In the genomic region with DNA sequence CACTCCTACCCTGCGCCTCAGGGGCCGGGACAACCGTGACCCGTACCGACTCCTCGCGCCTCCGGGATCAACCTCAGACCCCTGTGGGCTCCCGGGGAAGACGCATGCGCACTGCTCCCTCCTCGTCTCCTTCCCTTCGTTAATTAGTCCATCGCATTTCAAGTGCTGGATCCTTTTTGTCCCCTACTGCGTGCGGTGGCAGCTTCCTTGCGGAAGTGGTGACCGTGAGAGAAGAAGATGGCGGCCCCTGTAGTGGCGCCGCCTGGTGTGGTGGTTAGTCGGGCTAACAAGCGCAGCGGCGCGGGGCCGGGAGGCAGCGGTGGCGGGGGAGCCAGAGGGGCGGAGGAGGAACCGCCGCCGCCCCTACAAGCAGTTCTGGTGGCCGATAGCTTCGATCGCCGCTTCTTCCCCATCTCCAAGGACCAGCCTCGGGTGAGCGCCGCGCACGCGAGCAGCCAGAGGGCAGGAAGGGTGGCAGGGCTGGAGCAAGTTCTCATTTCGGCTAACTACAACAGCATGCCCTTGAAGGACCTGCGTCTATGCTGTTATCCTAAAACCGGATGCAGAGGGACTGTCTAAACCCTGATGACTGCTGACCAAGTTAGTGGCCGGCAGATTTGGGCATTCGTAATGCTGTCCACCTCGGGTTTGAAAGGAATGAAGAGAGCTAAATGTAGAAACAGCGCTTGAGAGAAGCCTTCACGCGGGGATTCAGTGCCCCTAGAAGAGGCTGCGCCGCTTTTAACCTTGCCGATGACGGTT, we compare ENCODE assay signal across 1 cellular context.
TF ChIP-seq lines count a peak whose summit lies in the region.

A gene (plus strand): TSS at position 210 of the 762 bp plus-strand sequence. CDS start 28 bp downstream, at position 238.

TF ChIP-seq in HepG2, 621 proteins besides CTCF, POLR2A, EP300 and RAD21 (continued from another document and continues in another):
- TF ChIP-seq ZNF546 (CRISPR knock-in tag; conservative IDR thresholded peaks at IDR 0.05) (0 out of 2 replicates have a peak, but pooled peaks have one; percentile 56), ZNF703 (CRISPR knock-in tag; IDR thresholded peaks at IDR 0.05; ENCODE audit: borderline replicate concordance) (no peak), ZBTB7B (CRISPR knock-in tag; IDR thresholded peaks at IDR 0.05) (peak; percentile 40), ZNF224 (CRISPR knock-in tag; IDR thresholded peaks at IDR 0.05) (0 out of 2 replicates have a peak, but pooled peaks have one; percentile 42), BCL6 (CRISPR knock-in tag; IDR thresholded peaks at IDR 0.05) (peak; percentile 36; the same call in 1 of the 2 replicates), NAIF1 (CRISPR knock-in tag; IDR thresholded peaks at IDR 0.05; ENCODE audit: borderline replicate concordance) (no peak), PTBP1 (IDR thresholded peaks at IDR 0.05; ENCODE audit: low read depth, low read length, poor library complexity, severe bottlenecking) (no peak), XBP1 (CRISPR knock-in tag; IDR thresholded peaks at IDR 0.05) (no peak), AHR (CRISPR knock-in tag; IDR thresholded peaks at IDR 0.05) (peak; percentile 72; the same call in 1 of the 2 replicates), SMAD9 (CRISPR knock-in tag; IDR thresholded peaks at IDR 0.05) (0 out of 2 replicates have a peak, but pooled peaks have one; percentile 31), SRSF1 (optimal IDR thresholded peaks at IDR 0.05; ENCODE audit: low read depth, low read length) (peak; percentile 96), KAT2B (IDR thresholded peaks at IDR 0.05; ENCODE audit: borderline replicate concordance, low read depth, low read length) (no peak), GATA4 (IDR thresholded peaks at IDR 0.05; ENCODE audit: borderline replicate concordance, low read depth) (peak; percentile 58; the same call in 1 of the 2 replicates), ZNF558 (CRISPR knock-in tag; IDR thresholded peaks at IDR 0.05; ENCODE audit: borderline replicate concordance) (peak; percentile 84; the same call in 1 of the 2 replicates), FIP1L1 (IDR thresholded peaks at IDR 0.05; ENCODE audit: borderline replicate concordance, insufficient read depth, low read depth, low read length) (no peak), ZNF143 (CRISPR knock-in tag; IDR thresholded peaks at IDR 0.05) (peak; percentile 84), ZC3H13 (CRISPR knock-in tag; IDR thresholded peaks at IDR 0.05) (no peak; the same call in 1 of the 2 replicates), ZNF724P (CRISPR knock-in tag; IDR thresholded peaks at IDR 0.05; ENCODE audit: borderline replicate concordance) (0 out of 2 replicates have a peak, but pooled peaks have one; percentile 57), GATAD1 (CRISPR knock-in tag; IDR thresholded peaks at IDR 0.05) (peak; percentile 97), MTF1 (CRISPR knock-in tag; IDR thresholded peaks at IDR 0.05) (no peak; the same call in 1 of the 2 replicates), ETV5 (CRISPR knock-in tag; IDR thresholded peaks at IDR 0.05; ENCODE audit: borderline replicate concordance) (peak; percentile 83), MEIS1 (CRISPR knock-in tag; IDR thresholded peaks at IDR 0.05; ENCODE audit: borderline replicate concordance) (0 out of 2 replicates have a peak, but pooled peaks have one; percentile 64), ZNF709 (CRISPR knock-in tag; IDR thresholded peaks at IDR 0.05) (peak; percentile 79), MAFF (IDR thresholded peaks at IDR 0.05; ENCODE audit: low read depth, low read length) (no peak), ZNF766 (CRISPR knock-in tag; IDR thresholded peaks at IDR 0.05; ENCODE audit: borderline replicate concordance) (no peak), RBM22 (optimal IDR thresholded peaks at IDR 0.05; ENCODE audit: low read length) (no peak), MBNL3 (CRISPR knock-in tag; conservative IDR thresholded peaks at IDR 0.05) (no peak), ZNF572 (CRISPR knock-in tag; IDR thresholded peaks at IDR 0.05) (peak; percentile 94), AKAP8 (CRISPR knock-in tag; IDR thresholded peaks at IDR 0.05) (no peak), SIX1 (CRISPR knock-in tag; IDR thresholded peaks at IDR 0.05; ENCODE audit: borderline replicate concordance) (no peak), ZIK1 (CRISPR knock-in tag; IDR thresholded peaks at IDR 0.05; ENCODE audit: borderline replicate concordance, low read depth) (peak; percentile 75; the same call in 1 of the 2 replicates), ZBTB20 (CRISPR knock-in tag; IDR thresholded peaks at IDR 0.05; ENCODE audit: borderline replicate concordance, low read depth) (peak; percentile 76; the same call in 1 of the 2 replicates), ZKSCAN1 (IDR thresholded peaks at IDR 0.05; ENCODE audit: low read length) (peak; percentile 63; the same call in 1 of the 2 replicates), SMAD3 (CRISPR knock-in tag; IDR thresholded peaks at IDR 0.05) (peak; percentile 64; the same call in 1 of the 2 replicates), ZFP82 (CRISPR knock-in tag; IDR thresholded peaks at IDR 0.05; ENCODE audit: borderline replicate concordance) (no peak; the same call in 1 of the 2 replicates), AGO1 (IDR thresholded peaks at IDR 0.05; ENCODE audit: low read depth, low read length, poor library complexity, severe bottlenecking) (no peak), ZNF577 (CRISPR knock-in tag; IDR thresholded peaks at IDR 0.05; ENCODE audit: borderline replicate concordance, low read depth) (no peak), GLI4 (CRISPR knock-in tag; IDR thresholded peaks at IDR 0.05; ENCODE audit: borderline replicate concordance) (no peak; the same call in 1 of the 2 replicates), CREB1 (IDR thresholded peaks at IDR 0.05) (peak; percentile 34; the same call in 1 of the 2 replicates), CREB1 (CRISPR knock-in tag; IDR thresholded peaks at IDR 0.05) (peak; percentile 79), NFRKB (IDR thresholded peaks at IDR 0.05) (peak; percentile 88)
- TF ChIP-seq, protein P1, sequence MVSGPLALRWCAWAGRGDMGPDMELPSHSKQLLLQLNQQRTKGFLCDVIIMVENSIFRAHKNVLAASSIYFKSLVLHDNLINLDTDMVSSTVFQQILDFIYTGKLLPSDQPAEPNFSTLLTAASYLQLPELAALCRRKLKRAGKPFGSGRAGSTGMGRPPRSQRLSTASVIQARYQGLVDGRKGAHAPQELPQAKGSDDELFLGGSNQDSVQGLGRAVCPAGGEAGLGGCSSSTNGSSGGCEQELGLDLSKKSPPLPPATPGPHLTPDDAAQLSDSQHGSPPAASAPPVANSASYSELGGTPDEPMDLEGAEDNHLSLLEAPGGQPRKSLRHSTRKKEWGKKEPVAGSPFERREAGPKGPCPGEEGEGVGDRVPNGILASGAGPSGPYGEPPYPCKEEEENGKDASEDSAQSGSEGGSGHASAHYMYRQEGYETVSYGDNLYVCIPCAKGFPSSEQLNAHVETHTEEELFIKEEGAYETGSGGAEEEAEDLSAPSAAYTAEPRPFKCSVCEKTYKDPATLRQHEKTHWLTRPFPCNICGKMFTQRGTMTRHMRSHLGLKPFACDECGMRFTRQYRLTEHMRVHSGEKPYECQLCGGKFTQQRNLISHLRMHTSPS (CRISPR knock-in tag; IDR thresholded peaks at IDR 0.05; ENCODE audit: low read depth): 0 out of 2 replicates have a peak, but pooled peaks have one; percentile 51
- TF ChIP-seq, protein P2, sequence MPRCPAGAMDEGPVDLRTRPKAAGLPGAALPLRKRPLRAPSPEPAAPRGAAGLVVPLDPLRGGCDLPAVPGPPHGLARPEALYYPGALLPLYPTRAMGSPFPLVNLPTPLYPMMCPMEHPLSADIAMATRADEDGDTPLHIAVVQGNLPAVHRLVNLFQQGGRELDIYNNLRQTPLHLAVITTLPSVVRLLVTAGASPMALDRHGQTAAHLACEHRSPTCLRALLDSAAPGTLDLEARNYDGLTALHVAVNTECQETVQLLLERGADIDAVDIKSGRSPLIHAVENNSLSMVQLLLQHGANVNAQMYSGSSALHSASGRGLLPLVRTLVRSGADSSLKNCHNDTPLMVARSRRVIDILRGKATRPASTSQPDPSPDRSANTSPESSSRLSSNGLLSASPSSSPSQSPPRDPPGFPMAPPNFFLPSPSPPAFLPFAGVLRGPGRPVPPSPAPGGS (CRISPR knock-in tag; IDR thresholded peaks at IDR 0.05): 0 out of 2 replicates have a peak, but pooled peaks have one; percentile 48
- TF ChIP-seq, protein P3, sequence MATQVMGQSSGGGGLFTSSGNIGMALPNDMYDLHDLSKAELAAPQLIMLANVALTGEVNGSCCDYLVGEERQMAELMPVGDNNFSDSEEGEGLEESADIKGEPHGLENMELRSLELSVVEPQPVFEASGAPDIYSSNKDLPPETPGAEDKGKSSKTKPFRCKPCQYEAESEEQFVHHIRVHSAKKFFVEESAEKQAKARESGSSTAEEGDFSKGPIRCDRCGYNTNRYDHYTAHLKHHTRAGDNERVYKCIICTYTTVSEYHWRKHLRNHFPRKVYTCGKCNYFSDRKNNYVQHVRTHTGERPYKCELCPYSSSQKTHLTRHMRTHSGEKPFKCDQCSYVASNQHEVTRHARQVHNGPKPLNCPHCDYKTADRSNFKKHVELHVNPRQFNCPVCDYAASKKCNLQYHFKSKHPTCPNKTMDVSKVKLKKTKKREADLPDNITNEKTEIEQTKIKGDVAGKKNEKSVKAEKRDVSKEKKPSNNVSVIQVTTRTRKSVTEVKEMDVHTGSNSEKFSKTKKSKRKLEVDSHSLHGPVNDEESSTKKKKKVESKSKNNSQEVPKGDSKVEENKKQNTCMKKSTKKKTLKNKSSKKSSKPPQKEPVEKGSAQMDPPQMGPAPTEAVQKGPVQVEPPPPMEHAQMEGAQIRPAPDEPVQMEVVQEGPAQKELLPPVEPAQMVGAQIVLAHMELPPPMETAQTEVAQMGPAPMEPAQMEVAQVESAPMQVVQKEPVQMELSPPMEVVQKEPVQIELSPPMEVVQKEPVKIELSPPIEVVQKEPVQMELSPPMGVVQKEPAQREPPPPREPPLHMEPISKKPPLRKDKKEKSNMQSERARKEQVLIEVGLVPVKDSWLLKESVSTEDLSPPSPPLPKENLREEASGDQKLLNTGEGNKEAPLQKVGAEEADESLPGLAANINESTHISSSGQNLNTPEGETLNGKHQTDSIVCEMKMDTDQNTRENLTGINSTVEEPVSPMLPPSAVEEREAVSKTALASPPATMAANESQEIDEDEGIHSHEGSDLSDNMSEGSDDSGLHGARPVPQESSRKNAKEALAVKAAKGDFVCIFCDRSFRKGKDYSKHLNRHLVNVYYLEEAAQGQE (IDR thresholded peaks at IDR 0.05; ENCODE audit: borderline replicate concordance in 1 of 2, low read depth in 1 of 2, low read length in 2 of 2): peak in 1 of 2 experiments; percentile 39; a peak in 1 of 4 replicates
- TF ChIP-seq, protein P4, sequence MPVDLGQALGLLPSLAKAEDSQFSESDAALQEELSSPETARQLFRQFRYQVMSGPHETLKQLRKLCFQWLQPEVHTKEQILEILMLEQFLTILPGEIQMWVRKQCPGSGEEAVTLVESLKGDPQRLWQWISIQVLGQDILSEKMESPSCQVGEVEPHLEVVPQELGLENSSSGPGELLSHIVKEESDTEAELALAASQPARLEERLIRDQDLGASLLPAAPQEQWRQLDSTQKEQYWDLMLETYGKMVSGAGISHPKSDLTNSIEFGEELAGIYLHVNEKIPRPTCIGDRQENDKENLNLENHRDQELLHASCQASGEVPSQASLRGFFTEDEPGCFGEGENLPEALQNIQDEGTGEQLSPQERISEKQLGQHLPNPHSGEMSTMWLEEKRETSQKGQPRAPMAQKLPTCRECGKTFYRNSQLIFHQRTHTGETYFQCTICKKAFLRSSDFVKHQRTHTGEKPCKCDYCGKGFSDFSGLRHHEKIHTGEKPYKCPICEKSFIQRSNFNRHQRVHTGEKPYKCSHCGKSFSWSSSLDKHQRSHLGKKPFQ (CRISPR knock-in tag; IDR thresholded peaks at IDR 0.05; ENCODE audit: insufficient replicate concordance): peak; percentile 72
- TF ChIP-seq, protein P5, sequence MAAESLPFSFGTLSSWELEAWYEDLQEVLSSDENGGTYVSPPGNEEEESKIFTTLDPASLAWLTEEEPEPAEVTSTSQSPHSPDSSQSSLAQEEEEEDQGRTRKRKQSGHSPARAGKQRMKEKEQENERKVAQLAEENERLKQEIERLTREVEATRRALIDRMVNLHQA (CRISPR knock-in tag; IDR thresholded peaks at IDR 0.05): no peak
- TF ChIP-seq, protein P6, sequence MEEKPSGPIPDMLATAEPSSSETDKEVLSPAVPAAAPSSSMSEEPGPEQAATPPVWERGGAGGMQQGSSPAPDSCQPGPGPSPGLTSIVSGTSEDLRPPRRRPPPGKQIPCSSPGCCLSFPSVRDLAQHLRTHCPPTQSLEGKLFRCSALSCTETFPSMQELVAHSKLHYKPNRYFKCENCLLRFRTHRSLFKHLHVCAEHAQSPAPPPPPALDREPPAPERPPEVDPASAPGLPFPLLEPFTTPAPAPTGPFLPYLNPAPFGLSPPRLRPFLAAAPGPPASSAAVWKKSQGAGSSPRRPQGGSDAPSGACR (CRISPR knock-in tag; IDR thresholded peaks at IDR 0.05): 0 out of 2 replicates have a peak, but pooled peaks have one; percentile 61
- TF ChIP-seq, protein P7, sequence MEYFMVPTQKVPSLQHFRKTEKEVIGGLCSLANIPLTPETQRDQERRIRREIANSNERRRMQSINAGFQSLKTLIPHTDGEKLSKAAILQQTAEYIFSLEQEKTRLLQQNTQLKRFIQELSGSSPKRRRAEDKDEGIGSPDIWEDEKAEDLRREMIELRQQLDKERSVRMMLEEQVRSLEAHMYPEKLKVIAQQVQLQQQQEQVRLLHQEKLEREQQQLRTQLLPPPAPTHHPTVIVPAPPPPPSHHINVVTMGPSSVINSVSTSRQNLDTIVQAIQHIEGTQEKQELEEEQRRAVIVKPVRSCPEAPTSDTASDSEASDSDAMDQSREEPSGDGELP (IDR thresholded peaks at IDR 0.05; ENCODE audit: borderline replicate concordance, low read depth): peak; percentile 25; the same call in 1 of the 2 replicates
- TF ChIP-seq, protein P8, sequence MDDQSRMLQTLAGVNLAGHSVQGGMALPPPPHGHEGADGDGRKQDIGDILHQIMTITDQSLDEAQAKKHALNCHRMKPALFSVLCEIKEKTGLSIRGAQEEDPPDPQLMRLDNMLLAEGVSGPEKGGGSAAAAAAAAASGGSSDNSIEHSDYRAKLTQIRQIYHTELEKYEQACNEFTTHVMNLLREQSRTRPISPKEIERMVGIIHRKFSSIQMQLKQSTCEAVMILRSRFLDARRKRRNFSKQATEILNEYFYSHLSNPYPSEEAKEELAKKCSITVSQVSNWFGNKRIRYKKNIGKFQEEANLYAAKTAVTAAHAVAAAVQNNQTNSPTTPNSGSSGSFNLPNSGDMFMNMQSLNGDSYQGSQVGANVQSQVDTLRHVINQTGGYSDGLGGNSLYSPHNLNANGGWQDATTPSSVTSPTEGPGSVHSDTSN (CRISPR knock-in tag; IDR thresholded peaks at IDR 0.05; ENCODE audit: borderline replicate concordance): no peak
- TF ChIP-seq, protein P9, sequence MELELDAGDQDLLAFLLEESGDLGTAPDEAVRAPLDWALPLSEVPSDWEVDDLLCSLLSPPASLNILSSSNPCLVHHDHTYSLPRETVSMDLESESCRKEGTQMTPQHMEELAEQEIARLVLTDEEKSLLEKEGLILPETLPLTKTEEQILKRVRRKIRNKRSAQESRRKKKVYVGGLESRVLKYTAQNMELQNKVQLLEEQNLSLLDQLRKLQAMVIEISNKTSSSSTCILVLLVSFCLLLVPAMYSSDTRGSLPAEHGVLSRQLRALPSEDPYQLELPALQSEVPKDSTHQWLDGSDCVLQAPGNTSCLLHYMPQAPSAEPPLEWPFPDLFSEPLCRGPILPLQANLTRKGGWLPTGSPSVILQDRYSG (CRISPR knock-in tag; IDR thresholded peaks at IDR 0.05): no peak
